Comparison of ENCODE assay signal across 37 cellular contexts in the genomic region with DNA sequence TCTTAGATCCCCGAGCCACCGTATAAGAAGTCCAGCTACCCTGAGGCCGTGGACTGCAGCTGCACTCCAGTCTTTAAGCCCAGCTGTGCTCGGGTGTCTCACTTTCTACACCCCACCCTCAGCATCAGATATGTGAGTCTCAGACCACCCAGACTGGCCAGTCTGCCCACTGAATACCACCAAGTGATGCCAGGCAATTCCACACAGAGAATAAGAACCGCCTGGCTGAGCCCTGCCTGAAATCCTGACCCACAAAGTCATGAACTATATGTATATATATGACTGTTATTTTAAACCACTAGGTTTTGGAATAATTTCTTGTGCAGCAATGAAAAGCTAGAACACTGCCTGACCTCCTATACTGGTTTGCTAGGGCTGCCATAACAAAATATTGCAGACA.
"Had no signal": no experiment of that assay in that cellular context is flagged by ENCODE, and none has a peak within 500 bp of the region (broad histone marks: within the 10 kb centered on the region; RNA-seq: fewer than 3 reads in every experiment).

No MANE protein-coding gene starts in this region.

- H3K9me3 ChIP-seq: adrenal gland had no signal

- H3K27ac Mint-ChIP-seq: activated B cell treated with CpG ODN at 0.5 μM for 24 hours; activated CD4-positive, alpha-beta memory T cell treated with anti-CD3 and anti-CD28 coated beads for 36 hours; activated CD4-positive, alpha-beta T cell treated with anti-CD3 and anti-CD28 coated beads, Interleukin-2, amount 10 ng/mL, durations not matched to agents 24 days and 14 days; activated CD8-positive, alpha-beta T cell treated with anti-CD3 and anti-CD28 coated beads for 36 hours; activated naive CD4-positive, alpha-beta T cell treated with anti-CD3 and anti-CD28 coated beads for 36 hours; activated naive CD4-positive, alpha-beta T cell treated with anti-CD3 and anti-CD28 coated beads, Interleukin-2, amount 50 U/mL, for 72 hours; activated naive CD8-positive, alpha-beta T cell treated with anti-CD3 and anti-CD28 coated beads for 36 hours; activated T-cell treated with anti-CD3 and anti-CD28 coated beads, Interleukin-2, amount 50 U/mL, for 72 hours; activated T-helper 1 cell treated with anti-CD3 and anti-CD28 coated beads, Interleukin-12 subunit alpha, Interleukin-12 subunit beta, Interleukin-2, Interleukin-4 antibody, amounts not matched to agents 30 ng/mL and 10 ng/mL and 1 ng/mL, durations not matched to agents 14 hours and 24 hours and 36 hours; activated T-helper 17 cell treated with anti-CD3 and anti-CD28 coated beads, Interleukin-2, amount 50 U/mL, for 72 hours; T-helper 1 cell treated with Interleukin-12 subunit alpha and Interleukin-12 subunit beta and Interleukin-4 antibody, amounts not matched to agents 30 μg/mL and 1 μg/mL, for 36 hours; T-helper 2 cell treated with Interferon-gamma antibody and Interleukin-4, amounts not matched to agents 5 μg/mL and 100 μg/mL, for 36 hours had no signal

- ATAC-seq: activated CD8-positive, alpha-beta T cell treated with anti-CD3 and anti-CD28 coated beads for 36 hours; activated naive CD4-positive, alpha-beta T cell treated with anti-CD3 and anti-CD28 coated beads, Interleukin-2, amount 50 U/mL, for 72 hours; activated T-cell treated with anti-CD3 and anti-CD28 coated beads, Interleukin-2, amount 50 U/mL, for 4 hours; activated T-cell treated with anti-CD3 and anti-CD28 coated beads, Interleukin-2, amount 50 U/mL, for 72 hours; activated T-helper 17 cell treated with anti-CD3 and anti-CD28 coated beads, Interleukin-2, amount 50 U/mL, for 72 hours; body of pancreas had no signal

- H3K4me1 Mint-ChIP-seq: activated B cell treated with CpG ODN at 0.5 μM for 24 hours; activated CD4-positive, alpha-beta T cell treated with anti-CD3 and anti-CD28 coated beads, Interleukin-2, amount 10 ng/mL, durations not matched to agents 24 days and 14 days; activated naive CD8-positive, alpha-beta T cell treated with anti-CD3 and anti-CD28 coated beads for 36 hours; activated T-helper 17 cell treated with anti-CD3 and anti-CD28 coated beads, Interleukin-2, amount 50 U/mL, for 72 hours had no signal

- H3K27me3 Mint-ChIP-seq: activated CD4-positive, alpha-beta memory T cell treated with anti-CD3 and anti-CD28 coated beads for 36 hours; activated CD8-positive, alpha-beta T cell treated with anti-CD3 and anti-CD28 coated beads for 36 hours had no signal

- H3K27me3 ChIP-seq: adrenal gland, body of pancreas, brain microvascular endothelial cell, breast epithelium had no signal

- H3K9me3 Mint-ChIP-seq: activated CD4-positive, alpha-beta T cell treated with anti-CD3 and anti-CD28 coated beads, Interleukin-2, amount 10 ng/mL, durations not matched to agents 24 days and 14 days; activated CD8-positive, alpha-beta T cell treated with anti-CD3 and anti-CD28 coated beads for 36 hours; activated naive CD4-positive, alpha-beta T cell treated with anti-CD3 and anti-CD28 coated beads for 36 hours; activated T-cell treated with anti-CD3 and anti-CD28 coated beads, Interleukin-2, amount 50 U/mL, for 4 hours; activated T-helper 1 cell treated with anti-CD3 and anti-CD28 coated beads, Interleukin-12 subunit alpha, Interleukin-12 subunit beta, Interleukin-2, Interleukin-4 antibody, amounts not matched to agents 30 ng/mL and 10 ng/mL and 1 ng/mL, durations not matched to agents 14 hours and 24 hours and 36 hours; activated T-helper 17 cell treated with anti-CD3 and anti-CD28 coated beads, Interleukin-2, amount 50 U/mL, for 72 hours; T-helper 1 cell treated with Interleukin-12 subunit alpha and Interleukin-12 subunit beta and Interleukin-4 antibody, amounts not matched to agents 30 μg/mL and 1 μg/mL, for 36 hours; T-helper 2 cell treated with Interferon-gamma antibody and Interleukin-4, amounts not matched to agents 5 μg/mL and 100 μg/mL, for 36 hours had no signal

- H3K36me3 Mint-ChIP-seq: activated CD4-positive, alpha-beta memory T cell treated with anti-CD3 and anti-CD28 coated beads for 36 hours; activated naive CD8-positive, alpha-beta T cell treated with anti-CD3 and anti-CD28 coated beads for 36 hours had no signal

- FAIRE-seq: astrocyte, TTC549 had no signal

- H3K36me3 ChIP-seq: adrenal gland, brain microvascular endothelial cell, breast epithelium had no signal

- DNase-seq: activated B cell treated with CpG ODN at 0.5 μM for 24 hours; activated CD4-positive, alpha-beta memory T cell treated with anti-CD3 and anti-CD28 coated beads for 36 hours; activated CD4-positive, alpha-beta T cell treated with anti-CD3 and anti-CD28 coated beads for 4 hours; activated CD4-positive, alpha-beta T cell treated with anti-CD3 and anti-CD28 coated beads, Interleukin-2, amount 10 ng/mL, durations not matched to agents 24 days and 14 days; activated CD4-positive, alpha-beta T cell treated with anti-CD3 and anti-CD28 coated beads, Interleukin-2, amount 50 U/mL, for 1 hour; activated CD4-positive, alpha-beta T cell treated with anti-CD3 and anti-CD28 coated beads, Interleukin-2, amount 50 U/mL, for 4 hours; activated CD4-positive, CD25-positive, alpha-beta regulatory T cell treated with anti-CD3 and anti-CD28 coated beads, Interleukin-2, amount 50 U/mL, for 72 hours; activated CD8-positive, alpha-beta memory T cell treated with anti-CD3 and anti-CD28 coated beads, Interleukin-2, amount 50 U/mL, for 4 hours; activated CD8-positive, alpha-beta T cell treated with anti-CD3 and anti-CD28 coated beads for 36 hours; activated effector memory CD4-positive, alpha-beta T cell treated with anti-CD3 and anti-CD28 coated beads, Interleukin-2, amount 50 U/mL, for 16 hours; activated gamma-delta T cell treated with Interleukin-2 at 50 U/mL for 16 hours; activated naive CD4-positive, alpha-beta T cell; activated naive CD4-positive, alpha-beta T cell treated with anti-CD3 and anti-CD28 coated beads for 36 hours; activated naive CD4-positive, alpha-beta T cell treated with anti-CD3 and anti-CD28 coated beads, Interleukin-2, amount 50 U/mL, for 16 hours; activated naive CD8-positive, alpha-beta T cell treated with anti-CD3 and anti-CD28 coated beads for 36 hours; activated T-cell treated with anti-CD3 and anti-CD28 coated beads for 4 hours; activated T-cell treated with anti-CD3 and anti-CD28 coated beads, Interleukin-2, amount 50 U/mL, for 1 hour; activated T-cell treated with anti-CD3 and anti-CD28 coated beads, Interleukin-2, amount 50 U/mL, for 4 hours; activated T-cell treated with anti-CD3 and anti-CD28 coated beads, Interleukin-2, amount 50 U/mL, for 72 hours; adrenal gland; amniotic stem cell; aorta; body of pancreas; brain microvascular endothelial cell; central memory CD4-positive, alpha-beta T cell; T-helper 1 cell; T-helper 2 cell; T-helper 9 cell had no signal

- H3K4me3 Mint-ChIP-seq: activated B cell treated with CpG ODN at 0.5 μM for 24 hours; activated CD4-positive, alpha-beta memory T cell treated with anti-CD3 and anti-CD28 coated beads for 36 hours; activated CD4-positive, alpha-beta T cell treated with anti-CD3 and anti-CD28 coated beads, Interleukin-2, amount 10 ng/mL, durations not matched to agents 24 days and 14 days; activated CD8-positive, alpha-beta T cell treated with anti-CD3 and anti-CD28 coated beads for 36 hours; activated naive CD4-positive, alpha-beta T cell treated with anti-CD3 and anti-CD28 coated beads for 36 hours; activated naive CD8-positive, alpha-beta T cell treated with anti-CD3 and anti-CD28 coated beads for 36 hours; activated T-cell treated with anti-CD3 and anti-CD28 coated beads, Interleukin-2, amount 50 U/mL, for 4 hours; activated T-cell treated with anti-CD3 and anti-CD28 coated beads, Interleukin-2, amount 50 U/mL, for 72 hours; activated T-helper 1 cell treated with anti-CD3 and anti-CD28 coated beads, Interleukin-12 subunit alpha, Interleukin-12 subunit beta, Interleukin-2, Interleukin-4 antibody, amounts not matched to agents 30 ng/mL and 10 ng/mL and 1 ng/mL, durations not matched to agents 14 hours and 24 hours and 36 hours; activated T-helper 17 cell treated with anti-CD3 and anti-CD28 coated beads, Interleukin-2, amount 50 U/mL, for 72 hours; T-helper 1 cell treated with Interleukin-12 subunit alpha and Interleukin-12 subunit beta and Interleukin-4 antibody, amounts not matched to agents 30 μg/mL and 1 μg/mL, for 36 hours; T-helper 2 cell treated with Interferon-gamma antibody and Interleukin-4, amounts not matched to agents 5 μg/mL and 100 μg/mL, for 36 hours had no signal

- H3K27ac ChIP-seq: adrenal gland, body of pancreas, brain microvascular endothelial cell, breast epithelium, VCaP had no signal

- H3K4me1 ChIP-seq: adrenal gland, body of pancreas, breast epithelium had no signal

- H3K4me3 ChIP-seq: adrenal gland, body of pancreas, breast epithelium had no signal
